25 cellular contexts compared by ENCODE assay signal in the genomic region with DNA sequence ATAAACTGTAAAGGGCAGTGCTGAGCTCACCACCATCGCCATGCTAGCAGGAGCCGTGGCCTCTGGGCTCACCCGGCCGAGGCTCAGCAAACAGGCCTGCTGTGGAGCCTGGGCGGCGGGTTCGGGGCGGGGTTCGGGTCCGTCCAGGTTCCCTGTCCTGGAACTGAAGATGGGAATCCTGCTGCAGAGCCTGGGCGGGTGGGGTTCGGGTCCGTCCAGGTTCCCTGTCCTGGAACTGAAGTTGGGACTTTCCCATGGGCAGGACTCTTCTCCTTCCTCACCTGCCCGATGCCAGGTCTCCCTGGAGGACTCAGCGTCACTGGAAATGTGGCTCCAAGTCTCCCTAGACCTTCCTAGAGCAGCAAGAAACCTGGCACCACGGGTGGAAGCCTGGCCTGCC. TPM values are rescaled to one million over a fixed set of nuclear protein-coding genes. Genes with fewer than 3 reads are reported as not detected.
A peak's percentile ranks its signal among the peaks of the same experiment; 100 is the strongest.
DNase-seq lines count a peak whose midpoint lies in the region; TF ChIP-seq lines count a peak whose summit lies in the region.
"Had no signal": no experiment of that assay in that cellular context is flagged by ENCODE, and none has a peak within 500 bp of the region (broad histone marks: within the 10 kb centered on the region; RNA-seq: fewer than 3 reads in every experiment).

No MANE protein-coding gene starts in this region.

- no peaks in the 10 kb centered on the region for H3K36me3 ChIP-seq in endodermal cell (ENCODE audit: control insufficient read depth, insufficient read depth, low read length)
- no peaks in the 10 kb centered on the region for H3K36me3 ChIP-seq in osteoblast (ENCODE audit: insufficient read depth, low read length)
- H3K36me3 ChIP-seq: BE2C, BLaER1 had no signal

- H3K9me3 ChIP-seq in endodermal cell (ENCODE audit: control insufficient read depth, low read length) (no peaks in the 10 kb centered on the region), osteoblast (ENCODE audit: low read depth, low read length) (no peaks in the 10 kb centered on the region)
- H3K9me3 ChIP-seq: A549, BE2C, BLaER1 had no signal

- DNase-seq in D341Med (ENCODE audit: low spot score) (peak; percentile 25), endodermal cell (peak; percentile 24), osteoblast (ENCODE audit: insufficient read length, low spot score, missing footprints) (peak; percentile 80), NCI-H1092 (lab: John Stamatoyannopoulos, UW) (no peak), NCI-H2107 (lab: John Stamatoyannopoulos, UW) (no peak), AG08396 (ENCODE audit: low spot score) (no peak)
- DNase-seq: BE2C; C1 segment of cervical spinal cord; CD4-positive, alpha-beta memory T cell; CD4-positive, CD25-positive, alpha-beta regulatory T cell; CD8-positive, alpha-beta memory T cell; COR-L47; DMS153; DMS53; DMS79; DND-41; EL; GDM1 had no signal

- whole genome bisulfite sequencing in endodermal cell (ENCODE audit: insufficient coverage in 1 of 2, insufficient read length in 1 of 2), 2 experiments, result 92% methylated on average over 14 to 16 of the region's 16 CpGs

- H3K9me3 Mint-ChIP-seq in endodermal cell, result no peaks in the 10 kb centered on the region
- H3K9me3 Mint-ChIP-seq: CD4-positive, alpha-beta memory T cell; CD8-positive, alpha-beta memory T cell had no signal

- no peaks in the 10 kb centered on the region for H3K79me2 ChIP-seq in osteoblast (ENCODE audit: insufficient read depth, low read length)

- peaks cover 12% of the 10 kb centered on the region for H3K4me1 Mint-ChIP-seq in endodermal cell

- H3K4me2 ChIP-seq in osteoblast (ENCODE audit: insufficient read depth, low read length), result no peak overlapping the region
- H3K4me2 ChIP-seq: A549, BLaER1 had no signal

- H3K9ac ChIP-seq in endodermal cell (ENCODE audit: extremely low read depth, low read length, poor library complexity, severe bottlenecking), result no peak overlapping the region
- H3K9ac ChIP-seq: BLaER1 had no signal

- TF ChIP-seq CTCF in endodermal cell (conservative IDR thresholded peaks at IDR 0.05), result no peak
- TF ChIP-seq CTCF in osteoblast (IDR thresholded peaks at IDR 0.05; ENCODE audit: extremely low read depth, low read depth, low read length), result no peak

- H3K4me3 Mint-ChIP-seq in endodermal cell, result no peak overlapping the region
- H3K4me3 Mint-ChIP-seq: CD4-positive, alpha-beta memory T cell; CD4-positive, CD25-positive, alpha-beta regulatory T cell; CD8-positive, alpha-beta memory T cell had no signal

- peaks cover 71% of the 10 kb centered on the region for H3K27me3 ChIP-seq in endodermal cell (ENCODE audit: control insufficient read depth, insufficient read depth, low read length, poor library complexity, severe bottlenecking)
- H3K27me3 ChIP-seq in osteoblast (ENCODE audit: insufficient read depth, low read length), result peaks cover 8% of the 10 kb centered on the region

- H3K27me3 Mint-ChIP-seq in endodermal cell (ENCODE audit: insufficient read depth), result peaks cover 82% of the 10 kb centered on the region

- no peaks in the 10 kb centered on the region for H3K36me3 Mint-ChIP-seq in endodermal cell (ENCODE audit: low read depth)
- H3K36me3 Mint-ChIP-seq: CD4-positive, alpha-beta memory T cell had no signal

- H2AFZ ChIP-seq in osteoblast (ENCODE audit: low read length), result no peak overlapping the region

- H3K4me3 ChIP-seq in endodermal cell (ENCODE audit: low read length) (no peak overlapping the region), osteoblast (ENCODE audit: insufficient read depth, low read length) (no peak overlapping the region)
- H3K4me3 ChIP-seq: A549, BLaER1, GM12878 had no signal

- H4K20me1 ChIP-seq in osteoblast (ENCODE audit: insufficient read depth, low read length), result no peaks in the 10 kb centered on the region
- H4K20me1 ChIP-seq: BLaER1 had no signal

- H3K27ac Mint-ChIP-seq in endodermal cell, result no peak overlapping the region
- H3K27ac Mint-ChIP-seq: CD4-positive, alpha-beta memory T cell; CD4-positive, CD25-positive, alpha-beta regulatory T cell; CD8-positive, alpha-beta memory T cell had no signal

- H3K4me1 ChIP-seq in endodermal cell (ENCODE audit: control insufficient read depth, insufficient read depth, low read length), result no peaks in the 10 kb centered on the region
- peaks cover 6% of the 10 kb centered on the region for H3K4me1 ChIP-seq in osteoblast (ENCODE audit: insufficient read depth, low read length)
- H3K4me1 ChIP-seq: A549, BE2C had no signal

- H3K27ac ChIP-seq in endodermal cell (ENCODE audit: low read depth, low read length), result no peak overlapping the region
- no peak overlapping the region for H3K27ac ChIP-seq in osteoblast (ENCODE audit: low read depth, low read length)
- H3K27ac ChIP-seq: 22Rv1, A549, BLaER1 had no signal

RNA-seq across cellular contexts. Expression of a gene that starts 36.6 kb away (rescaled TPM):
- total RNA-seq in endodermal cell (not detected), osteoblast (under 0.01 TPM in 1 of 2 replicates, not detected in the other)
- 16.1 TPM for polyA plus RNA-seq in endodermal cell (2013, experiment 1 of 2)
- polyA plus RNA-seq in endodermal cell (2013, experiment 2 of 2), result 19.3 TPM
- total RNA-seq: A172; CD4-positive, alpha-beta memory T cell; CD4-positive, CD25-positive, alpha-beta regulatory T cell; CD8-positive, alpha-beta memory T cell; G401; GM12878 had no signal
- polyA plus RNA-seq: CD14-positive monocyte; CD4-positive, alpha-beta memory T cell; CD4-positive, CD25-positive, alpha-beta regulatory T cell; CD8-positive, alpha-beta memory T cell; GM12878 had no signal

RNA-seq across cellular contexts. Expression of a gene that starts 51.8 kb away (rescaled TPM):
- under 1 TPM in 1 of 2 donors, not detected in 1; 0.33 TPM for total RNA-seq in endodermal cell
- polyA plus RNA-seq in endodermal cell (2013, experiment 1 of 2), result 18.5 TPM
- 22.2 TPM for polyA plus RNA-seq in endodermal cell (2013, experiment 2 of 2)
- total RNA-seq in osteoblast, result not detected in 2 replicates
- total RNA-seq: A172; CD4-positive, alpha-beta memory T cell; CD4-positive, CD25-positive, alpha-beta regulatory T cell; CD8-positive, alpha-beta memory T cell; G401; GM12878 had no signal
- polyA plus RNA-seq: A549; CD14-positive monocyte; CD4-positive, alpha-beta memory T cell; CD4-positive, CD25-positive, alpha-beta regulatory T cell; CD8-positive, alpha-beta memory T cell; GM12878 had no signal

Comparison
In these comparisons a context has a peak if more than half of its experiments do, and no peak if none do; other contexts are left out.
1. DNase-seq: peak in D341Med (single experiment), endodermal cell (single experiment) and osteoblast (single experiment); none in NCI-H1092 (single experiment), NCI-H2107 (single experiment) and AG08396 (single experiment).